Comparison of ENCODE assay signal across 14 cellular contexts in the genomic region with DNA sequence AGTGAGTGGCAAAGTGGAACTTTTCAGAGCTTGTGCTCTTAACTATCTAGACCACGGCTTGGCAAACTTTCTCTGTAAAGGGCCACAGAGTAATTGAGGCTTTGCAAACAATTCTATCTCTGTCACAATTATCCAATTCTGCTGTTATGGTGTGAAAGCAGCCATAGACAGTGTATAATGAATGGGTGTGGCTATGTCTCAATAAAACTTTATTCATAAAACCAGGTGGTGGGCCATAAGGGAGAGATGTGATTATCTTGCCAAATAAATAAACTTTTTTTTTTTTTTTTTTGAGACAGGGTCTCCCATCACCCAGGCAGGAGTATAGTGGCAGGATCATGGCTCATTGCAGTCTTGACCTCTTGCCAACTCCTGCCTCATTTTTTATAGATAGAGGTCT.
"Had no signal": no experiment of that assay in that cellular context is flagged by ENCODE, and none has a peak within 500 bp of the region (broad histone marks: within the 10 kb centered on the region; RNA-seq: fewer than 3 reads in every experiment).

No MANE protein-coding gene starts in this region.

- H3K4me1 ChIP-seq: upper lobe of right lung had no signal

- H3K27me3 ChIP-seq: cardiac muscle cell, gastroesophageal sphincter, heart right ventricle, neural progenitor cell, ovary, upper lobe of right lung had no signal

- H3K9me3 ChIP-seq: gastroesophageal sphincter, ovary, thoracic aorta, upper lobe of right lung had no signal

- H3K4me3 Mint-ChIP-seq: neural progenitor cell had no signal

- H3K4me3 ChIP-seq: cardiac muscle cell, gastroesophageal sphincter, heart right ventricle, lung, neural progenitor cell, ovary, thoracic aorta, upper lobe of right lung had no signal

- DNase-seq: activated CD4-positive, CD25-positive, alpha-beta regulatory T cell; activated CD8-positive, alpha-beta memory T cell treated with anti-CD3 and anti-CD28 coated beads, Interleukin-2, amount 50 U/mL, for 48 hours; activated effector memory CD4-positive, alpha-beta T cell treated with Interleukin-2 at 50 U/mL for 16 hours; heart right ventricle; midbrain; ovary; SIG-M5; upper lobe of right lung had no signal

- ATAC-seq: gastroesophageal sphincter, heart right ventricle, sciatic nerve, upper lobe of right lung had no signal

- H3K4me2 ChIP-seq: neural progenitor cell had no signal

- H3K27ac ChIP-seq: cardiac muscle cell, gastroesophageal sphincter, heart right ventricle, neural progenitor cell, ovary, thoracic aorta, upper lobe of right lung had no signal

- H3K9me3 Mint-ChIP-seq: neural progenitor cell had no signal

- H3K27ac Mint-ChIP-seq: neural progenitor cell had no signal

- H3K36me3 ChIP-seq: ovary had no signal

- H2AFZ ChIP-seq: neural progenitor cell had no signal

- H3K9ac ChIP-seq: neural progenitor cell had no signal
